1 cellular context compared by ENCODE assay signal in genomic region chr4:112516076-112516385, GRCh38.
TF ChIP-seq lines count a peak whose summit lies in the region.

NEUROG2 (minus strand) TSS chr4:112516180; CDS start chr4:112515475, 705 bp downstream.

TF ChIP-seq in GM12878, 131 proteins besides CTCF, POLR2A, EP300 and RAD21 (continued from another document):
- 0 out of 3 replicates have a peak, but pooled peaks of 1 of the 2 experiments have one; percentile 30 for TF ChIP-seq EGR1 (IDR thresholded peaks at IDR 0.05; ENCODE audit: borderline replicate concordance in 1 of 2, low read depth in 2 of 2, low read length in 2 of 2)
- no peak for TF ChIP-seq NBN (IDR thresholded peaks at IDR 0.05)
- no peak for TF ChIP-seq KLF5 (IDR thresholded peaks at IDR 0.05; ENCODE audit: partially characterized antibody)
- TF ChIP-seq BHLHE40 (IDR thresholded peaks at IDR 0.05; ENCODE audit: borderline replicate concordance in 1 of 2, low read depth in 2 of 2, low read length in 1 of 2), result peak in 1 of 2 experiments; percentile 75; a peak in 1 of 4 replicates
- no peak for TF ChIP-seq SMAD5 (IDR thresholded peaks at IDR 0.05; ENCODE audit: low read depth)
